1 cellular context compared by ENCODE assay signal in the genomic region with DNA sequence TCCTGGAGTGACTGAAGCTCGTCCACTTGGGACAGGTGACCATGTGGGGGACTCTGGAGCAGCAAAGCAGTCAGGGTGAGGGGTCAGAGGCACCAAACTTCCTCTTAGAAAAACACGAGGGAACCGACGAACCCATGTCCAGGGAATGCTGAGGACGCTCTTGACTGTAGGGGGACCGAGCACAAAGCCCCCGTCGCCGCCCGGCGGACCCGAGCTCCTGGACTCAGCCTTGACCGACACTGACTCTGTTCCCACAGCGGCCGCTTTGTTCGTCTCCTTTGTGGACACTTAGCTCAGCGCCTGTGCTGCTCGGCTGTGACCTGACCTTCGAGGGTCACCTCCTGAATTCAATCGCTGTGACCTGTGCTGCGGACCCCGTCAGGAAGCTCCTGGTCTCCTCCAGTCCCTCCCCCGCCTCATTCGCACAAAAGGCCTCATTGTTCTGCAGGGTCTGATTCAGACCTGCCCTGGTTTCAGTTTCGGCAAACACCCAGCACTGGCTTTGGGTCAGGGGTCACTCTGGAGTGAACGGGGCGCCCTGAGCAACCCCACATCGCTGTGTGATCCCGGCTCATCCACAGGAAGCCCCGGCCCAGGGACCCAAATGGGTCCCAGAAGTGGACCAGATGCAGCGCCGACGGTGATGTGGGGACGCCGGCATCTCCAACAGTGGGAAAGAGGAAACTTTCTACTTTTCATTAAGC.
TF ChIP-seq lines count a peak whose summit lies in the region.

No MANE protein-coding gene starts in this region.

TF ChIP-seq in HepG2, 621 proteins besides CTCF, POLR2A, EP300 and RAD21 (continued from another document and continues in another):
- TF ChIP-seq, protein P1, sequence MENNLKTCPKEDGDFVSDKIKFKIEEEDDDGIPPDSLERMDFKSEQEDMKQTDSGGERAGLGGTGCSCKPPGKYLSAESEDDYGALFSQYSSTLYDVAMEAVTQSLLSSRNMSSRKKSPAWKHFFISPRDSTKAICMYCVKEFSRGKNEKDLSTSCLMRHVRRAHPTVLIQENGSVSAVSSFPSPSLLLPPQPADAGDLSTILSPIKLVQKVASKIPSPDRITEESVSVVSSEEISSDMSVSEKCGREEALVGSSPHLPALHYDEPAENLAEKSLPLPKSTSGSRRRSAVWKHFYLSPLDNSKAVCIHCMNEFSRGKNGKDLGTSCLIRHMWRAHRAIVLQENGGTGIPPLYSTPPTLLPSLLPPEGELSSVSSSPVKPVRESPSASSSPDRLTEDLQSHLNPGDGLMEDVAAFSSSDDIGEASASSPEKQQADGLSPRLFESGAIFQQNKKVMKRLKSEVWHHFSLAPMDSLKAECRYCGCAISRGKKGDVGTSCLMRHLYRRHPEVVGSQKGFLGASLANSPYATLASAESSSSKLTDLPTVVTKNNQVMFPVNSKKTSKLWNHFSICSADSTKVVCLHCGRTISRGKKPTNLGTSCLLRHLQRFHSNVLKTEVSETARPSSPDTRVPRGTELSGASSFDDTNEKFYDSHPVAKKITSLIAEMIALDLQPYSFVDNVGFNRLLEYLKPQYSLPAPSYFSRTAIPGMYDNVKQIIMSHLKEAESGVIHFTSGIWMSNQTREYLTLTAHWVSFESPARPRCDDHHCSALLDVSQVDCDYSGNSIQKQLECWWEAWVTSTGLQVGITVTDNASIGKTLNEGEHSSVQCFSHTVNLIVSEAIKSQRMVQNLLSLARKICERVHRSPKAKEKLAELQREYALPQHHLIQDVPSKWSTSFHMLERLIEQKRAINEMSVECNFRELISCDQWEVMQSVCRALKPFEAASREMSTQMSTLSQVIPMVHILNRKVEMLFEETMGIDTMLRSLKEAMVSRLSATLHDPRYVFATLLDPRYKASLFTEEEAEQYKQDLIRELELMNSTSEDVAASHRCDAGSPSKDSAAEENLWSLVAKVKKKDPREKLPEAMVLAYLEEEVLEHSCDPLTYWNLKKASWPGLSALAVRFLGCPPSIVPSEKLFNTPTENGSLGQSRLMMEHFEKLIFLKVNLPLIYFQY (CRISPR knock-in tag; IDR thresholded peaks at IDR 0.05; ENCODE audit: borderline replicate concordance): peak; percentile 91
- TF ChIP-seq, protein P2, sequence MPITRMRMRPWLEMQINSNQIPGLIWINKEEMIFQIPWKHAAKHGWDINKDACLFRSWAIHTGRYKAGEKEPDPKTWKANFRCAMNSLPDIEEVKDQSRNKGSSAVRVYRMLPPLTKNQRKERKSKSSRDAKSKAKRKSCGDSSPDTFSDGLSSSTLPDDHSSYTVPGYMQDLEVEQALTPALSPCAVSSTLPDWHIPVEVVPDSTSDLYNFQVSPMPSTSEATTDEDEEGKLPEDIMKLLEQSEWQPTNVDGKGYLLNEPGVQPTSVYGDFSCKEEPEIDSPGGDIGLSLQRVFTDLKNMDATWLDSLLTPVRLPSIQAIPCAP (CRISPR knock-in tag; IDR thresholded peaks at IDR 0.05; ENCODE audit: low read depth): peak; percentile 98
- TF ChIP-seq ZMYM2 (CRISPR knock-in tag; IDR thresholded peaks at IDR 0.05) (peak; percentile 83), ZNF124 (CRISPR knock-in tag; IDR thresholded peaks at IDR 0.05) (peak; percentile 96), MEF2D (CRISPR knock-in tag; IDR thresholded peaks at IDR 0.05) (peak; percentile 95), ZBTB25 (CRISPR knock-in tag; IDR thresholded peaks at IDR 0.05) (peak; percentile 81), KAT7 (CRISPR knock-in tag; IDR thresholded peaks at IDR 0.05; ENCODE audit: borderline replicate concordance) (peak; percentile 94; the same call in 1 of the 2 replicates), CBX5 (CRISPR knock-in tag; IDR thresholded peaks at IDR 0.05; ENCODE audit: borderline replicate concordance) (peak; percentile 91), MIER3 (CRISPR knock-in tag; IDR thresholded peaks at IDR 0.05; ENCODE audit: borderline replicate concordance) (peak; percentile 95), ZNF343 (CRISPR knock-in tag; IDR thresholded peaks at IDR 0.05) (0 out of 2 replicates have a peak, but pooled peaks have one; percentile 53), TEAD2 (CRISPR knock-in tag; IDR thresholded peaks at IDR 0.05) (0 out of 2 replicates have a peak, but pooled peaks have one; percentile 43), FOSL2 (CRISPR knock-in tag; IDR thresholded peaks at IDR 0.05) (peak; percentile 87), GFI1 (CRISPR knock-in tag; IDR thresholded peaks at IDR 0.05; ENCODE audit: borderline replicate concordance) (peak; percentile 92), SMAD3 (CRISPR knock-in tag; IDR thresholded peaks at IDR 0.05) (peak; percentile 89), HMG20B (CRISPR knock-in tag; conservative IDR thresholded peaks at IDR 0.05) (peak; percentile 95), ZNF619 (CRISPR knock-in tag; IDR thresholded peaks at IDR 0.05) (0 out of 2 replicates have a peak, but pooled peaks have one; percentile 60), ZNF552 (CRISPR knock-in tag; IDR thresholded peaks at IDR 0.05; ENCODE audit: borderline replicate concordance) (peak; percentile 98), ZNF281 (CRISPR knock-in tag; IDR thresholded peaks at IDR 0.05; ENCODE audit: borderline replicate concordance) (peak; percentile 94), HHEX (CRISPR knock-in tag; IDR thresholded peaks at IDR 0.05) (peak; percentile 83), ESRRA (CRISPR knock-in tag; IDR thresholded peaks at IDR 0.05; ENCODE audit: low read depth) (peak; percentile 99), FOXJ3 (CRISPR knock-in tag; IDR thresholded peaks at IDR 0.05; ENCODE audit: borderline replicate concordance) (peak; percentile 92), ZNF546 (CRISPR knock-in tag; conservative IDR thresholded peaks at IDR 0.05) (peak; percentile 75; the same call in 1 of the 2 replicates), ZBTB7B (CRISPR knock-in tag; IDR thresholded peaks at IDR 0.05) (peak; percentile 100), ZBTB26 (CRISPR knock-in tag; IDR thresholded peaks at IDR 0.05; ENCODE audit: borderline replicate concordance) (peak; percentile 97), ZFY (CRISPR knock-in tag; IDR thresholded peaks at IDR 0.05) (peak; percentile 57), HDAC1 (CRISPR knock-in tag; IDR thresholded peaks at IDR 0.05) (peak; percentile 96), ZNF225 (CRISPR knock-in tag; IDR thresholded peaks at IDR 0.05) (peak; percentile 27; the same call in 1 of the 2 replicates), TEAD3 (CRISPR knock-in tag; optimal IDR thresholded peaks at IDR 0.05; ENCODE audit: borderline replicate concordance) (peak; percentile 90), TGIF2 (CRISPR knock-in tag; IDR thresholded peaks at IDR 0.05) (peak; percentile 22; the same call in 1 of the 2 replicates)
- TF ChIP-seq, protein P3, sequence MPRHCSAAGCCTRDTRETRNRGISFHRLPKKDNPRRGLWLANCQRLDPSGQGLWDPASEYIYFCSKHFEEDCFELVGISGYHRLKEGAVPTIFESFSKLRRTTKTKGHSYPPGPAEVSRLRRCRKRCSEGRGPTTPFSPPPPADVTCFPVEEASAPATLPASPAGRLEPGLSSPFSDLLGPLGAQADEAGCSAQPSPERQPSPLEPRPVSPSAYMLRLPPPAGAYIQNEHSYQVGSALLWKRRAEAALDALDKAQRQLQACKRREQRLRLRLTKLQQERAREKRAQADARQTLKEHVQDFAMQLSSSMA (CRISPR knock-in tag; IDR thresholded peaks at IDR 0.05): peak; percentile 79; the same call in 1 of the 2 replicates
- TF ChIP-seq, protein P4, sequence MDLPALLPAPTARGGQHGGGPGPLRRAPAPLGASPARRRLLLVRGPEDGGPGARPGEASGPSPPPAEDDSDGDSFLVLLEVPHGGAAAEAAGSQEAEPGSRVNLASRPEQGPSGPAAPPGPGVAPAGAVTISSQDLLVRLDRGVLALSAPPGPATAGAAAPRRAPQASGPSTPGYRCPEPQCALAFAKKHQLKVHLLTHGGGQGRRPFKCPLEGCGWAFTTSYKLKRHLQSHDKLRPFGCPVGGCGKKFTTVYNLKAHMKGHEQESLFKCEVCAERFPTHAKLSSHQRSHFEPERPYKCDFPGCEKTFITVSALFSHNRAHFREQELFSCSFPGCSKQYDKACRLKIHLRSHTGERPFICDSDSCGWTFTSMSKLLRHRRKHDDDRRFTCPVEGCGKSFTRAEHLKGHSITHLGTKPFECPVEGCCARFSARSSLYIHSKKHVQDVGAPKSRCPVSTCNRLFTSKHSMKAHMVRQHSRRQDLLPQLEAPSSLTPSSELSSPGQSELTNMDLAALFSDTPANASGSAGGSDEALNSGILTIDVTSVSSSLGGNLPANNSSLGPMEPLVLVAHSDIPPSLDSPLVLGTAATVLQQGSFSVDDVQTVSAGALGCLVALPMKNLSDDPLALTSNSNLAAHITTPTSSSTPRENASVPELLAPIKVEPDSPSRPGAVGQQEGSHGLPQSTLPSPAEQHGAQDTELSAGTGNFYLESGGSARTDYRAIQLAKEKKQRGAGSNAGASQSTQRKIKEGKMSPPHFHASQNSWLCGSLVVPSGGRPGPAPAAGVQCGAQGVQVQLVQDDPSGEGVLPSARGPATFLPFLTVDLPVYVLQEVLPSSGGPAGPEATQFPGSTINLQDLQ (CRISPR knock-in tag; IDR thresholded peaks at IDR 0.05): peak; percentile 86; the same call in 1 of the 2 replicates
- TF ChIP-seq, protein P5, sequence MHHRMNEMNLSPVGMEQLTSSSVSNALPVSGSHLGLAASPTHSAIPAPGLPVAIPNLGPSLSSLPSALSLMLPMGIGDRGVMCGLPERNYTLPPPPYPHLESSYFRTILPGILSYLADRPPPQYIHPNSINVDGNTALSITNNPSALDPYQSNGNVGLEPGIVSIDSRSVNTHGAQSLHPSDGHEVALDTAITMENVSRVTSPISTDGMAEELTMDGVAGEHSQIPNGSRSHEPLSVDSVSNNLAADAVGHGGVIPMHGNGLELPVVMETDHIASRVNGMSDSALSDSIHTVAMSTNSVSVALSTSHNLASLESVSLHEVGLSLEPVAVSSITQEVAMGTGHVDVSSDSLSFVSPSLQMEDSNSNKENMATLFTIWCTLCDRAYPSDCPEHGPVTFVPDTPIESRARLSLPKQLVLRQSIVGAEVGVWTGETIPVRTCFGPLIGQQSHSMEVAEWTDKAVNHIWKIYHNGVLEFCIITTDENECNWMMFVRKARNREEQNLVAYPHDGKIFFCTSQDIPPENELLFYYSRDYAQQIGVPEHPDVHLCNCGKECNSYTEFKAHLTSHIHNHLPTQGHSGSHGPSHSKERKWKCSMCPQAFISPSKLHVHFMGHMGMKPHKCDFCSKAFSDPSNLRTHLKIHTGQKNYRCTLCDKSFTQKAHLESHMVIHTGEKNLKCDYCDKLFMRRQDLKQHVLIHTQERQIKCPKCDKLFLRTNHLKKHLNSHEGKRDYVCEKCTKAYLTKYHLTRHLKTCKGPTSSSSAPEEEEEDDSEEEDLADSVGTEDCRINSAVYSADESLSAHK (CRISPR knock-in tag; IDR thresholded peaks at IDR 0.05; ENCODE audit: borderline replicate concordance): 0 out of 2 replicates have a peak, but pooled peaks have one; percentile 37
- TF ChIP-seq, protein P6, sequence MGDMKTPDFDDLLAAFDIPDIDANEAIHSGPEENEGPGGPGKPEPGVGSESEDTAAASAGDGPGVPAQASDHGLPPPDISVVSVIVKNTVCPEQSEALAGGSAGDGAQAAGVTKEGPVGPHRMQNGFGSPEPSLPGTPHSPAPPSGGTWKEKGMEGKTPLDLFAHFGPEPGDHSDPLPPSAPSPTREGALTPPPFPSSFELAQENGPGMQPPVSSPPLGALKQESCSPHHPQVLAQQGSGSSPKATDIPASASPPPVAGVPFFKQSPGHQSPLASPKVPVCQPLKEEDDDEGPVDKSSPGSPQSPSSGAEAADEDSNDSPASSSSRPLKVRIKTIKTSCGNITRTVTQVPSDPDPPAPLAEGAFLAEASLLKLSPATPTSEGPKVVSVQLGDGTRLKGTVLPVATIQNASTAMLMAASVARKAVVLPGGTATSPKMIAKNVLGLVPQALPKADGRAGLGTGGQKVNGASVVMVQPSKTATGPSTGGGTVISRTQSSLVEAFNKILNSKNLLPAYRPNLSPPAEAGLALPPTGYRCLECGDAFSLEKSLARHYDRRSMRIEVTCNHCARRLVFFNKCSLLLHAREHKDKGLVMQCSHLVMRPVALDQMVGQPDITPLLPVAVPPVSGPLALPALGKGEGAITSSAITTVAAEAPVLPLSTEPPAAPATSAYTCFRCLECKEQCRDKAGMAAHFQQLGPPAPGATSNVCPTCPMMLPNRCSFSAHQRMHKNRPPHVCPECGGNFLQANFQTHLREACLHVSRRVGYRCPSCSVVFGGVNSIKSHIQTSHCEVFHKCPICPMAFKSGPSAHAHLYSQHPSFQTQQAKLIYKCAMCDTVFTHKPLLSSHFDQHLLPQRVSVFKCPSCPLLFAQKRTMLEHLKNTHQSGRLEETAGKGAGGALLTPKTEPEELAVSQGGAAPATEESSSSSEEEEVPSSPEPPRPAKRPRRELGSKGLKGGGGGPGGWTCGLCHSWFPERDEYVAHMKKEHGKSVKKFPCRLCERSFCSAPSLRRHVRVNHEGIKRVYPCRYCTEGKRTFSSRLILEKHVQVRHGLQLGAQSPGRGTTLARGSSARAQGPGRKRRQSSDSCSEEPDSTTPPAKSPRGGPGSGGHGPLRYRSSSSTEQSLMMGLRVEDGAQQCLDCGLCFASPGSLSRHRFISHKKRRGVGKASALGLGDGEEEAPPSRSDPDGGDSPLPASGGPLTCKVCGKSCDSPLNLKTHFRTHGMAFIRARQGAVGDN (CRISPR knock-in tag; IDR thresholded peaks at IDR 0.05): peak; percentile 97
